In genomic region chr11:68634606-68635005, GRCh38 we compare ENCODE assay signal across 4 cellular contexts. TPM values are rescaled to one million over a fixed set of nuclear protein-coding genes. Genes with fewer than 3 reads are reported as not detected.
"Had no signal": no experiment of that assay in that cellular context is flagged by ENCODE, and none has a peak within 500 bp of the region (broad histone marks: within the 10 kb centered on the region; RNA-seq: fewer than 3 reads in every experiment).

No MANE protein-coding gene starts in this region.

RNA-seq across cellular contexts. Expression of gene GAL, which starts 49.7 kb away (rescaled TPM):
- total RNA-seq: gastrocnemius medialis, left ventricle myocardium superior, lower lobe of right lung, myocyte had no signal
